1 cellular context compared by ENCODE assay signal in genomic region chr4:138413273-138413672, GRCh38.
TF ChIP-seq lines count a peak whose summit lies in the region.

No MANE protein-coding gene starts in this region.

TF ChIP-seq in HepG2, 621 proteins besides CTCF, POLR2A, EP300 and RAD21 (continued from another document and continues in another):
- TF ChIP-seq CEBPZ (IDR thresholded peaks at IDR 0.05; ENCODE audit: low read length), result no peak
- peak; percentile 8; the same call in 1 of the 2 replicates for TF ChIP-seq GATA4 (IDR thresholded peaks at IDR 0.05; ENCODE audit: borderline replicate concordance, low read depth)
- no peak for TF ChIP-seq ZNF839 (CRISPR knock-in tag; IDR thresholded peaks at IDR 0.05; ENCODE audit: borderline replicate concordance)
- no peak for TF ChIP-seq ZNF253 (CRISPR knock-in tag; IDR thresholded peaks at IDR 0.05; ENCODE audit: borderline replicate concordance)
- no peak for TF ChIP-seq NFYC (CRISPR knock-in tag; IDR thresholded peaks at IDR 0.05)
- TF ChIP-seq RARA (CRISPR knock-in tag; IDR thresholded peaks at IDR 0.05), result peak; percentile 39; the same call in 1 of the 2 replicates
- TF ChIP-seq SKI (IDR thresholded peaks at IDR 0.05; ENCODE audit: partially characterized antibody), result peak; percentile 48
- peak; percentile 81; the same call in 1 of the 2 replicates for TF ChIP-seq SOX5 (CRISPR knock-in tag; IDR thresholded peaks at IDR 0.05; ENCODE audit: borderline replicate concordance)
- TF ChIP-seq GFI1 (CRISPR knock-in tag; IDR thresholded peaks at IDR 0.05; ENCODE audit: borderline replicate concordance), result 0 out of 2 replicates have a peak, but pooled peaks have one; percentile 73
- no peak for TF ChIP-seq ZNF274 (CRISPR knock-in tag; IDR thresholded peaks at IDR 0.05)
- no peak for TF ChIP-seq ZNF782 (CRISPR knock-in tag; IDR thresholded peaks at IDR 0.05; ENCODE audit: borderline replicate concordance)
- TF ChIP-seq STAG1 (CRISPR knock-in tag; IDR thresholded peaks at IDR 0.05), result no peak
- TF ChIP-seq ZNF232 (CRISPR knock-in tag; IDR thresholded peaks at IDR 0.05; ENCODE audit: borderline replicate concordance), result no peak
- no peak for TF ChIP-seq KLF6 (CRISPR knock-in tag; IDR thresholded peaks at IDR 0.05)
- no peak for TF ChIP-seq ZNF280B (CRISPR knock-in tag; IDR thresholded peaks at IDR 0.05; ENCODE audit: borderline replicate concordance)
- TF ChIP-seq ARID5B (CRISPR knock-in tag; IDR thresholded peaks at IDR 0.05), result peak; percentile 81
- no peak for TF ChIP-seq ZNF235 (CRISPR knock-in tag; IDR thresholded peaks at IDR 0.05; ENCODE audit: borderline replicate concordance)
- no peak for TF ChIP-seq ZSCAN20 (CRISPR knock-in tag; IDR thresholded peaks at IDR 0.05; ENCODE audit: borderline replicate concordance)
- TF ChIP-seq HNRNPK (IDR thresholded peaks at IDR 0.05; ENCODE audit: low read depth, low read length, poor library complexity, severe bottlenecking), result no peak
- TF ChIP-seq SP1 (IDR thresholded peaks at IDR 0.05), result no peak
- TF ChIP-seq SP1 (CRISPR knock-in tag; IDR thresholded peaks at IDR 0.05), result no peak
- no peak for TF ChIP-seq ETV5 (CRISPR knock-in tag; IDR thresholded peaks at IDR 0.05; ENCODE audit: borderline replicate concordance)
- TF ChIP-seq HNF1B (CRISPR knock-in tag; IDR thresholded peaks at IDR 0.05), result no peak
- no peak for TF ChIP-seq SOX6 (IDR thresholded peaks at IDR 0.05)
- peak; percentile 61; the same call in 1 of the 2 replicates for TF ChIP-seq SOX6 (CRISPR knock-in tag; IDR thresholded peaks at IDR 0.05)
- no peak for TF ChIP-seq BHLHE40 (IDR thresholded peaks at IDR 0.05; ENCODE audit: low read length)
- TF ChIP-seq BORCS8-MEF2B (CRISPR knock-in tag; IDR thresholded peaks at IDR 0.05), result no peak
- peak; percentile 37; the same call in 1 of the 2 replicates for TF ChIP-seq CREM (IDR thresholded peaks at IDR 0.05)
- no peak for TF ChIP-seq CREM (CRISPR knock-in tag; IDR thresholded peaks at IDR 0.05)
- TF ChIP-seq IRF1 (CRISPR knock-in tag; IDR thresholded peaks at IDR 0.05; ENCODE audit: low read depth), result no peak
- TF ChIP-seq FOSL1 (CRISPR knock-in tag; IDR thresholded peaks at IDR 0.05; ENCODE audit: borderline replicate concordance), result no peak
- no peak for TF ChIP-seq CEBPG (CRISPR knock-in tag; IDR thresholded peaks at IDR 0.05)
- no peak for TF ChIP-seq FOSL2 (CRISPR knock-in tag; IDR thresholded peaks at IDR 0.05)
- no peak for TF ChIP-seq HOXA5 (CRISPR knock-in tag; IDR thresholded peaks at IDR 0.05)
- TF ChIP-seq ZNF576 (CRISPR knock-in tag; IDR thresholded peaks at IDR 0.05), result no peak
- TF ChIP-seq SMAD9 (CRISPR knock-in tag; IDR thresholded peaks at IDR 0.05), result no peak
- TF ChIP-seq HMG20A (CRISPR knock-in tag; IDR thresholded peaks at IDR 0.05; ENCODE audit: borderline replicate concordance), result peak; percentile 57; the same call in 1 of the 2 replicates
- no peak for TF ChIP-seq ZNF318 (CRISPR knock-in tag; IDR thresholded peaks at IDR 0.05)
- 0 out of 2 replicates have a peak, but pooled peaks have one; percentile 30 for TF ChIP-seq ONECUT2 (CRISPR knock-in tag; IDR thresholded peaks at IDR 0.05)
- TF ChIP-seq CREB1 (IDR thresholded peaks at IDR 0.05), result no peak
- no peak for TF ChIP-seq CREB1 (CRISPR knock-in tag; IDR thresholded peaks at IDR 0.05)
- no peak for TF ChIP-seq ZNF362 (CRISPR knock-in tag; IDR thresholded peaks at IDR 0.05; ENCODE audit: borderline replicate concordance)
